Comparison of ENCODE assay signal across 1 cellular context in genomic region chr18:24814521-24814920, GRCh38.
TF ChIP-seq lines count a peak whose summit lies in the region.

No MANE protein-coding gene starts in this region.

TF ChIP-seq in H1, 55 proteins besides CTCF, POLR2A, EP300 and RAD21 (continued from another document):
- TF ChIP-seq ZNF274 (IDR thresholded peaks at IDR 0.05; ENCODE audit: borderline replicate concordance, extremely low read depth, low read length) (no peak), YY1 (IDR thresholded peaks at IDR 0.05; ENCODE audit: low read depth, low read length) (no peak), ATF3 (IDR thresholded peaks at IDR 0.05; ENCODE audit: insufficient read depth, low read depth, low read length) (no peak), SIRT6 (IDR thresholded peaks at IDR 0.05; ENCODE audit: low read length) (no peak), SIX5 (IDR thresholded peaks at IDR 0.05; ENCODE audit: low read depth, low read length) (no peak), CHD2 (IDR thresholded peaks at IDR 0.05; ENCODE audit: low read length) (no peak), MAX (IDR thresholded peaks at IDR 0.05) (no peak), TAF7 (optimal IDR thresholded peaks at IDR 0.05; ENCODE audit: borderline replicate concordance, low read depth, low read length) (no peak), POU5F1 (IDR thresholded peaks at IDR 0.05; ENCODE audit: low read depth, low read length) (no peak)
